In the genomic region with DNA sequence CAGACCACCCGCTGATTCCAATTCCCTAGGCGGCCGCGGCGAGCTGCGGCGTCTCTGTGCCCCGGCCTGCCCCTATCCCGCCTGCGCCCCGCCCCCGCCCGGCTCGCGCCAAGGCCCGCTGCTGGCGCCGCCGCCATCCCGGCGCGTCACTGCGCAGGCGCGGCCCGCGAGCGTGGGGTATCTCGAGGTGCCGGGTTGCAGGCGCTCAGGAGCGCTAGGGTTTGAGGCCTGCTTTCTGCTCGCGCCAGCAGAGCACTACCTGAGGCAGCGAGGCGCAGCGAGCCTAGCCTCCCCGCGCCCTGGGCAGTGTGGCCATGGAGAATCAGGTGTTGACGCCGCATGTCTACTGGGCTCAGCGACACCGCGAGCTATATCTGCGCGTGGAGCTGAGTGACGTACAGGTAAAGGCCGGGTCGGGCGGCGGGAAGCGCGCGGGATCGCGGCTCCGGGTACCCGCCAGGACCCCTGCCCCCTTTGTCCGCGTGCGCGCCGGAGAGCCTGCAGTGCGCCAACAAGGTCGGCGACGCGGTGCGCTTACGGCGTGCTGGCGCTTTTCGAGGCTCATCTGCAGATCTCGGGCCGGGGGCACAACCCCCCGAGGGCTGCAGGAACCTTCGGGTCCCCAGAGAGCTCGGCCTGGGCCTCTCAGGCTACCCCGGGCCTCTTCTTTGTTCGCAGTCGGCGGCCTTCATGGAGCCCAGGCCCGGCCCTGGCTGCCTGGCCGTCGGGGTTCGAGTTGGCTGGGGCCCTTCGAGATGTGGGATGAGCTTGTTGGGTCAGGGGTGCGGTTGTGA, we compare ENCODE assay signal across 8 cellular contexts. TPM values are rescaled to one million over a fixed set of nuclear protein-coding genes. Genes with fewer than 3 reads are reported as not detected.
DNase-seq lines count a peak whose midpoint lies in the region; ATAC-seq and TF ChIP-seq lines count a peak whose summit lies in the region.

A gene with protein sequence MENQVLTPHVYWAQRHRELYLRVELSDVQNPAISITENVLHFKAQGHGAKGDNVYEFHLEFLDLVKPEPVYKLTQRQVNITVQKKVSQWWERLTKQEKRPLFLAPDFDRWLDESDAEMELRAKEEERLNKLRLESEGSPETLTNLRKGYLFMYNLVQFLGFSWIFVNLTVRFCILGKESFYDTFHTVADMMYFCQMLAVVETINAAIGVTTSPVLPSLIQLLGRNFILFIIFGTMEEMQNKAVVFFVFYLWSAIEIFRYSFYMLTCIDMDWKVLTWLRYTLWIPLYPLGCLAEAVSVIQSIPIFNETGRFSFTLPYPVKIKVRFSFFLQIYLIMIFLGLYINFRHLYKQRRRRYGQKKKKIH (plus strand): TSS at position 146 of the 794 bp plus-strand sequence. CDS start 169 bp downstream, at position 315.

- H3K9me3 Mint-ChIP-seq in chondrocyte (ENCODE audit: low read depth): no peaks in the 10 kb centered on the region

- no peak for TF ChIP-seq CTCF in chondrocyte (IDR thresholded peaks at IDR 0.05)

- H3K27me3 Mint-ChIP-seq in chondrocyte (ENCODE audit: low read depth): no peaks in the 10 kb centered on the region

- DNase-seq in ACHN: peak; percentile 84
- peak; percentile 76 for DNase-seq in NCI-H460 (ENCODE audit: extremely low read depth, low read depth)
- DNase-seq in activated CD4-positive, alpha-beta T cell treated with anti-CD3 and anti-CD28 coated beads for 24 hours (ENCODE audit: low read depth in 2 of 2): peak; percentile 89 to 91
- DNase-seq in chondrocyte (ENCODE audit: low spot score): no peak
- DNase-seq in kidney glomerular epithelial cell (lab: John Stamatoyannopoulos, UW): peak; percentile 59
- peak; percentile 77 to 93 for DNase-seq in stimulated activated CD4-positive, alpha-beta T cell treated with anti-CD3 and anti-CD28 coated beads, Interleukin-1b, Interleukin-23, amount 100 ng/mL, for 1 hour (ENCODE audit: low read depth in 2 of 2)

- in situ Hi-C loops in ACHN (cut with HindIII; ENCODE audit: low pct_ligation_motif_present, low pct_unique_long_range_greater_than_20kb, low sequenced_read_pairs): no loop called here

- H3K4me3 Mint-ChIP-seq in chondrocyte (ENCODE audit: unreplicated experiment): peak within 1 kb of the TSS; percentile 78

- peaks cover 45% of the 10 kb centered on the region for H3K4me1 Mint-ChIP-seq in chondrocyte (ENCODE audit: low read depth)

- no peaks in the 10 kb centered on the region for H3K36me3 Mint-ChIP-seq in chondrocyte (ENCODE audit: low read depth)

- peak; percentile 84 for ATAC-seq in GM18909 (IDR thresholded peaks at IDR 0.05; ENCODE audit: poor library complexity, unreplicated experiment)
- ATAC-seq in HG03342 (IDR thresholded peaks at IDR 0.05; ENCODE audit: unreplicated experiment): peak; percentile 76

- H3K27ac Mint-ChIP-seq in chondrocyte (ENCODE audit: unreplicated experiment): peak within 1 kb of the TSS; percentile 83

RNA-seq across cellular contexts. Expression of the gene that starts here (rescaled TPM):
- 93.8 and 108 TPM in 2 replicates for total RNA-seq in NCI-H460 (2014; rRNA removed; shearing (Covaris generic))
- polyA plus RNA-seq in NCI-H460 (2014; cell fraction: nucleus; rRNA removed): 95.6 and 127 TPM in 2 replicates
- 68.2 to 80.4 TPM (median 69.9 TPM) in 3 replicates for total RNA-seq in chondrocyte
